Comparison of ENCODE assay signal across 9 cellular contexts in the genomic region with DNA sequence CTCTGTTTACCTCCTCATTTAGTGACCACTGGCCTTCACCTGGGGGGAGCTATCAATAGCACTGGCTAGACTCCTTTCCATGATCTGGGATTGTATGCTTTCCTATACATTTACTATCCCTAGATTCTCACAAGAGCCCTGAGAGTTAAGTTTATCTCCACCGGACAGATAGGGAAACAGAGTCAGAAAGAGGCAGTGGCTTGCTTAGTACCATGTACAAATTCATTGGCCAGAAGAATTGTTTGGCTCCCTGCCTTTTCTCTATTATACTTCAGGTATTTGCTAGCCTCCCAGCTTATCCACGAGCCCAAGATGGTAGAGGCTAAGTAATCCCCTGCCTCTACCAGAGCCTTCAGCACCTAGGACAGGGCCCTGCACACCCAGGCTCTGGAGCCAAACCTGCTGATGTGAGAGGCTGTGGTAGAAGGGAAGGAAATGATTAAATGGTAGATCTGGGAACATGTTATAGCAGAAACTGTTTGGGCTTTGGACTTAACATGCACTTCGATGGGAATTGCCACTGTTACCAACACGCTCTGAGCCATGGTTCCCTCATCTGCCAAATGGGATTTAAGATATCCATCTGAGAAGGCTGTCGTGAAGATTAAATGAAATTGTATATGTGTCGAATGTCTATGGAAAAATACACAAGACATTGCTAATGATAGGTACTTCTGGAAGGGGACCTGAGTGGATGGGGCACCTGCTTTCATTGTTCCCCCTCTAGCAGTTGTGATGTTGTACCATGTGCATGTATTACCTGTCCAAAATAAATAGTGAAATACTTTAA. TPM values are rescaled to one million over a fixed set of nuclear protein-coding genes. Genes with fewer than 3 reads are reported as not detected.
DNase-seq lines count a peak whose midpoint lies in the region; TF ChIP-seq lines count a peak whose summit lies in the region.
"Had no signal": no experiment of that assay in that cellular context is flagged by ENCODE, and none has a peak within 500 bp of the region (broad histone marks: within the 10 kb centered on the region; RNA-seq: fewer than 3 reads in every experiment).

No MANE protein-coding gene starts in this region.

- no peaks in the 10 kb centered on the region for H3K36me3 ChIP-seq in HAP-1 (replicated peaks)
- no peaks in the 10 kb centered on the region for H3K36me3 ChIP-seq in osteoblast (ENCODE audit: insufficient read depth, low read length)
- H3K36me3 ChIP-seq in colonic mucosa, result no peaks in the 10 kb centered on the region

- no peaks in the 10 kb centered on the region for H3K79me2 ChIP-seq in osteoblast (ENCODE audit: insufficient read depth, low read length)

- H3K27ac ChIP-seq in osteoblast (ENCODE audit: low read depth, low read length) (no peak overlapping the region), colonic mucosa (no peak overlapping the region)

- H3K9me3 ChIP-seq in HAP-1 (no peaks in the 10 kb centered on the region), osteoblast (ENCODE audit: low read depth, low read length) (no peaks in the 10 kb centered on the region), colonic mucosa (no peaks in the 10 kb centered on the region)

- H3K4me3 ChIP-seq in HAP-1 (no peak overlapping the region), osteoblast (ENCODE audit: insufficient read depth, low read length) (no peak overlapping the region), colonic mucosa (no peak overlapping the region)

- H3K9ac ChIP-seq in colonic mucosa (ENCODE audit: low read depth in 2 of 2, low read length in 2 of 2), result no peak overlapping the region

- peaks cover 3% of the 10 kb centered on the region; the same call in 1 of the 2 replicates for H3K4me1 ChIP-seq in HAP-1
- H3K4me1 ChIP-seq in osteoblast (ENCODE audit: insufficient read depth, low read length), result no peaks in the 10 kb centered on the region
- H3K4me1 ChIP-seq in colonic mucosa, result peaks cover 11% of the 10 kb centered on the region

- in situ Hi-C loops in HAP-1 (cut with MboI; ENCODE audit: low sequenced_read_pairs), result no loop called here

- H3K27me3 ChIP-seq in HAP-1 (ENCODE audit: low read depth) (peaks cover 78% of the 10 kb centered on the region), osteoblast (ENCODE audit: insufficient read depth, low read length) (peaks cover 70% of the 10 kb centered on the region), colonic mucosa (peaks cover 55% of the 10 kb centered on the region)

- intact Hi-C loops in colonic mucosa (cut with DNase I), result no loop called here

- no peak overlapping the region for H3K4me2 ChIP-seq in osteoblast (ENCODE audit: insufficient read depth, low read length)

- no peak overlapping the region for H2AFZ ChIP-seq in osteoblast (ENCODE audit: low read length)

- H4K20me1 ChIP-seq in osteoblast (ENCODE audit: insufficient read depth, low read length), result peaks cover 2% of the 10 kb centered on the region

- peak; percentile 40 to 76 for DNase-seq in HAP-1 (ENCODE audit: low spot score in 2 of 2)
- peak; percentile 60 for DNase-seq in OCI-M1 (lab: John Stamatoyannopoulos, UW)
- DNase-seq in ecto neural progenitor cell (ENCODE audit: low spot score), result peak; percentile 81
- DNase-seq in osteoblast (ENCODE audit: insufficient read length, low spot score, missing footprints), result peak; percentile 95
- DNase-seq in NCI-H526 treated with DMSO at 0.1 percent for 48 hours (lab: John Stamatoyannopoulos, UW), result no peak
- no peak for DNase-seq in putamen (ENCODE audit: low spot score)
- no peak for DNase-seq in ureter (ENCODE audit: low spot score)
- no peak for DNase-seq in colonic mucosa
- DNase-seq: nucleus accumbens had no signal

- no peak for TF ChIP-seq CTCF in osteoblast (IDR thresholded peaks at IDR 0.05; ENCODE audit: extremely low read depth, low read depth, low read length)
- no peak for TF ChIP-seq CTCF in colonic mucosa (IDR thresholded peaks at IDR 0.05)

RNA-seq across cellular contexts. Expression of gene BLACAT1, which starts 3.1 kb away (rescaled TPM):
- total RNA-seq in osteoblast (not detected in 2 replicates), ureter (0.16 TPM), colonic mucosa (under 1 TPM; 0.20 to 0.37 TPM)

RNA-seq across cellular contexts. Expression of gene LEMD1, which starts 37.1 kb away (rescaled TPM):
- total RNA-seq in osteoblast, result not detected in 2 replicates
- not detected for total RNA-seq in ureter
- 1 to 10 TPM in 1 of 2 donors, under 1 TPM in 1; 0.77 to 1.1 TPM for total RNA-seq in colonic mucosa

RNA-seq across cellular contexts. Expression of gene CDK18, which starts 45.5 kb away (rescaled TPM):
- total RNA-seq in osteoblast, result 0.29 and 0.72 TPM in 2 replicates
- total RNA-seq in ureter, result 28.6 TPM
- total RNA-seq in colonic mucosa, result 10 to 100 TPM; 27.9 to 46.0 TPM

Comparison
In these comparisons a context has a peak if more than half of its experiments do, and no peak if none do; other contexts are left out.
1. DNase-seq: peak in HAP-1 (2 of 2), OCI-M1 (single experiment), ecto neural progenitor cell (single experiment) and osteoblast (single experiment); none in NCI-H526 treated with DMSO at 0.1 percent for 48 hours (single experiment), putamen (single experiment), ureter (single experiment) and colonic mucosa (single experiment).
2. RNA of gene CDK18, which starts 45.5 kb away (total RNA-seq): 27.9 to 46.0 TPM in colonic mucosa and 28.6 TPM in ureter (single experiment); 0.29 to 0.72 TPM in osteoblast; every median in the first group is over 10 times any median in the second.